1 cellular context compared by ENCODE assay signal in the genomic region with DNA sequence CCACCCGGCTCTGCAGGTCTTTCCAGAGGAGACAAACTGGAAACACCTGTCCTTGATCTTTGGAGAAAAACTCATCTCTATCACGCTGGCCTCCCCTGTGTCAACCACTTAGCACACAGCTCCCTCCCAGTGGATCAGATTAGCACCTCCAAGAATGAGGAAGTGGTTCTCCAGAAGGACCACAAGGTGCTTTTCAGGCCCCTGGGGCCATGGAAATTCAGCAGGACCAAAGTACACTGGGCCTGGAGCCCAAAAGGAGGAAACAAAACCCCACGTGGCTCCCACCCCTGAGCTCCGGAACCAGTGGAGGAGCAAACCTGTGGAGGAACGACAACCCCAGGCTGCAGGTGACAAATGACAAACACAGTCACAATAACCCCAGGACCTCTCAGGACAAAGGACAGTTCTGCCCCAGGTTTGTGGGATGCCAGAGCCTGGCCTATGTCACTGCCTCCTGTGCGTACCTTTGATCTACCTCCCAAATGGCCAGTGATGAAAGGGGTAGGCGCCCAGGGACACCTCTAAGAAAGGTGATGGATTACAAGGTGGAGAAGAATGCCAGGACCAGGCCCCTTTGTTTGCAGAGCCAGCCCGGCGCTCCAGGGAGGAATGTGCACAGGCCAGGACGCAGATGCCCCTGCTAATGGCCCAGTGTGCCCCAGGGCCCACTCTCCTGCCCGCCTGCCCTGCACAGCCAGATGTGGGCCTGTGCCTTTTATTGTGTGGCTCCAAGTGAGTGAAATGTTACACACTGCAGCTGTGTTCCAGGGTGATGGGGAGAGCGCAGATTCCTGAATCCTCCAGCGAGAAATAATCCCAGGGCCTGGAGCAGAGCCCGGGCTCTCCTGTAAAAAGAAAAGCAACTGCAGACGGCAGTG.
A peak's percentile ranks its signal among the peaks of the same experiment; 100 is the strongest.
TF ChIP-seq lines count a peak whose summit lies in the region.

No MANE protein-coding gene starts in this region.

TF ChIP-seq in GM12878, 131 proteins besides CTCF, POLR2A, EP300 and RAD21 (continued from another document):
- TF ChIP-seq, protein P1, sequence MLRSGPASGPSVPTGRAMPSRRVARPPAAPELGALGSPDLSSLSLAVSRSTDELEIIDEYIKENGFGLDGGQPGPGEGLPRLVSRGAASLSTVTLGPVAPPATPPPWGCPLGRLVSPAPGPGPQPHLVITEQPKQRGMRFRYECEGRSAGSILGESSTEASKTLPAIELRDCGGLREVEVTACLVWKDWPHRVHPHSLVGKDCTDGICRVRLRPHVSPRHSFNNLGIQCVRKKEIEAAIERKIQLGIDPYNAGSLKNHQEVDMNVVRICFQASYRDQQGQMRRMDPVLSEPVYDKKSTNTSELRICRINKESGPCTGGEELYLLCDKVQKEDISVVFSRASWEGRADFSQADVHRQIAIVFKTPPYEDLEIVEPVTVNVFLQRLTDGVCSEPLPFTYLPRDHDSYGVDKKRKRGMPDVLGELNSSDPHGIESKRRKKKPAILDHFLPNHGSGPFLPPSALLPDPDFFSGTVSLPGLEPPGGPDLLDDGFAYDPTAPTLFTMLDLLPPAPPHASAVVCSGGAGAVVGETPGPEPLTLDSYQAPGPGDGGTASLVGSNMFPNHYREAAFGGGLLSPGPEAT (IDR thresholded peaks at IDR 0.05; ENCODE audit: low read depth) = 0 out of 2 replicates have a peak, but pooled peaks have one; percentile 14
- TF ChIP-seq NR2C1 (IDR thresholded peaks at IDR 0.05) = no peak
- TF ChIP-seq, protein P2, sequence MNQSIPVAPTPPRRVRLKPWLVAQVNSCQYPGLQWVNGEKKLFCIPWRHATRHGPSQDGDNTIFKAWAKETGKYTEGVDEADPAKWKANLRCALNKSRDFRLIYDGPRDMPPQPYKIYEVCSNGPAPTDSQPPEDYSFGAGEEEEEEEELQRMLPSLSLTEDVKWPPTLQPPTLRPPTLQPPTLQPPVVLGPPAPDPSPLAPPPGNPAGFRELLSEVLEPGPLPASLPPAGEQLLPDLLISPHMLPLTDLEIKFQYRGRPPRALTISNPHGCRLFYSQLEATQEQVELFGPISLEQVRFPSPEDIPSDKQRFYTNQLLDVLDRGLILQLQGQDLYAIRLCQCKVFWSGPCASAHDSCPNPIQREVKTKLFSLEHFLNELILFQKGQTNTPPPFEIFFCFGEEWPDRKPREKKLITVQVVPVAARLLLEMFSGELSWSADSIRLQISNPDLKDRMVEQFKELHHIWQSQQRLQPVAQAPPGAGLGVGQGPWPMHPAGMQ (IDR thresholded peaks at IDR 0.05; ENCODE audit: borderline replicate concordance) = no peak
- peak; percentile 47 for TF ChIP-seq MEF2B (IDR thresholded peaks at IDR 0.05; ENCODE audit: partially characterized antibody, poor library complexity, severe bottlenecking)
- TF ChIP-seq GATAD2B (conservative IDR thresholded peaks at IDR 0.05; ENCODE audit: low read depth) = no peak
- no peak for TF ChIP-seq ZSCAN29 (IDR thresholded peaks at IDR 0.05)
- no peak for TF ChIP-seq HCFC1 (IDR thresholded peaks at IDR 0.05; ENCODE audit: low read length)
- no peak for TF ChIP-seq SIN3A (IDR thresholded peaks at IDR 0.05; ENCODE audit: low read depth, low read length)
- TF ChIP-seq SPI1 (IDR thresholded peaks at IDR 0.05; ENCODE audit: borderline replicate concordance, insufficient read depth, low read depth, low read length) = peak; percentile 93
- peak; percentile 48; the same call in 1 of the 2 replicates for TF ChIP-seq EED (IDR thresholded peaks at IDR 0.05; ENCODE audit: low read depth)
- TF ChIP-seq TAF1 (IDR thresholded peaks at IDR 0.05; ENCODE audit: borderline replicate concordance, low read depth, low read length) = no peak
- TF ChIP-seq KDM1A (IDR thresholded peaks at IDR 0.05; ENCODE audit: borderline replicate concordance) = no peak
- no peak for TF ChIP-seq ZBED1 (IDR thresholded peaks at IDR 0.05; ENCODE audit: borderline replicate concordance)
- no peak for TF ChIP-seq BACH1 (IDR thresholded peaks at IDR 0.05; ENCODE audit: borderline replicate concordance)
- no peak for TF ChIP-seq JUNB (IDR thresholded peaks at IDR 0.05)
- no peak for TF ChIP-seq CBX3 (IDR thresholded peaks at IDR 0.05; ENCODE audit: borderline replicate concordance, low read depth)
- TF ChIP-seq, protein P3, sequence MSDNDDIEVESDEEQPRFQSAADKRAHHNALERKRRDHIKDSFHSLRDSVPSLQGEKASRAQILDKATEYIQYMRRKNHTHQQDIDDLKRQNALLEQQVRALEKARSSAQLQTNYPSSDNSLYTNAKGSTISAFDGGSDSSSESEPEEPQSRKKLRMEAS (IDR thresholded peaks at IDR 0.05; ENCODE audit: low read depth, low read length) = no peak
- TF ChIP-seq EGR1 (IDR thresholded peaks at IDR 0.05; ENCODE audit: borderline replicate concordance in 1 of 2, low read depth in 2 of 2, low read length in 2 of 2) = no peak
- peak; percentile 57 for TF ChIP-seq RUNX3 (IDR thresholded peaks at IDR 0.05; ENCODE audit: low read length)
- TF ChIP-seq IKZF2 (IDR thresholded peaks at IDR 0.05) = peak; percentile 68
- no peak for TF ChIP-seq CHD4 (IDR thresholded peaks at IDR 0.05)
- TF ChIP-seq, protein P4, sequence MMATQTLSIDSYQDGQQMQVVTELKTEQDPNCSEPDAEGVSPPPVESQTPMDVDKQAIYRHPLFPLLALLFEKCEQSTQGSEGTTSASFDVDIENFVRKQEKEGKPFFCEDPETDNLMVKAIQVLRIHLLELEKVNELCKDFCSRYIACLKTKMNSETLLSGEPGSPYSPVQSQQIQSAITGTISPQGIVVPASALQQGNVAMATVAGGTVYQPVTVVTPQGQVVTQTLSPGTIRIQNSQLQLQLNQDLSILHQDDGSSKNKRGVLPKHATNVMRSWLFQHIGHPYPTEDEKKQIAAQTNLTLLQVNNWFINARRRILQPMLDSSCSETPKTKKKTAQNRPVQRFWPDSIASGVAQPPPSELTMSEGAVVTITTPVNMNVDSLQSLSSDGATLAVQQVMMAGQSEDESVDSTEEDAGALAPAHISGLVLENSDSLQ (IDR thresholded peaks at IDR 0.05) = no peak
- peak; percentile 42; the same call in 1 of the 2 replicates for TF ChIP-seq BCL11A (IDR thresholded peaks at IDR 0.05; ENCODE audit: low read depth, low read length)
- no peak for TF ChIP-seq LARP7 (IDR thresholded peaks at IDR 0.05)
- TF ChIP-seq, protein P5, sequence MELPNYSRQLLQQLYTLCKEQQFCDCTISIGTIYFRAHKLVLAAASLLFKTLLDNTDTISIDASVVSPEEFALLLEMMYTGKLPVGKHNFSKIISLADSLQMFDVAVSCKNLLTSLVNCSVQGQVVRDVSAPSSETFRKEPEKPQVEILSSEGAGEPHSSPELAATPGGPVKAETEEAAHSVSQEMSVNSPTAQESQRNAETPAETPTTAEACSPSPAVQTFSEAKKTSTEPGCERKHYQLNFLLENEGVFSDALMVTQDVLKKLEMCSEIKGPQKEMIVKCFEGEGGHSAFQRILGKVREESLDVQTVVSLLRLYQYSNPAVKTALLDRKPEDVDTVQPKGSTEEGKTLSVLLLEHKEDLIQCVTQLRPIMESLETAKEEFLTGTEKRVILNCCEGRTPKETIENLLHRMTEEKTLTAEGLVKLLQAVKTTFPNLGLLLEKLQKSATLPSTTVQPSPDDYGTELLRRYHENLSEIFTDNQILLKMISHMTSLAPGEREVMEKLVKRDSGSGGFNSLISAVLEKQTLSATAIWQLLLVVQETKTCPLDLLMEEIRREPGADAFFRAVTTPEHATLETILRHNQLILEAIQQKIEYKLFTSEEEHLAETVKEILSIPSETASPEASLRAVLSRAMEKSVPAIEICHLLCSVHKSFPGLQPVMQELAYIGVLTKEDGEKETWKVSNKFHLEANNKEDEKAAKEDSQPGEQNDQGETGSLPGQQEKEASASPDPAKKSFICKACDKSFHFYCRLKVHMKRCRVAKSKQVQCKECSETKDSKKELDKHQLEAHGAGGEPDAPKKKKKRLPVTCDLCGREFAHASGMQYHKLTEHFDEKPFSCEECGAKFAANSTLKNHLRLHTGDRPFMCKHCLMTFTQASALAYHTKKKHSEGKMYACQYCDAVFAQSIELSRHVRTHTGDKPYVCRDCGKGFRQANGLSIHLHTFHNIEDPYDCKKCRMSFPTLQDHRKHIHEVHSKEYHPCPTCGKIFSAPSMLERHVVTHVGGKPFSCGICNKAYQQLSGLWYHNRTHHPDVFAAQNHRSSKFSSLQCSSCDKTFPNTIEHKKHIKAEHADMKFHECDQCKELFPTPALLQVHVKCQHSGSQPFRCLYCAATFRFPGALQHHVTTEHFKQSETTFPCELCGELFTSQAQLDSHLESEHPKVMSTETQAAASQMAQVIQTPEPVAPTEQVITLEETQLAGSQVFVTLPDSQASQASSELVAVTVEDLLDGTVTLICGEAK (IDR thresholded peaks at IDR 0.05; ENCODE audit: borderline replicate concordance) = no peak
- peak; percentile 41; the same call in 1 of the 2 replicates for TF ChIP-seq DPF2 (IDR thresholded peaks at IDR 0.05)
- TF ChIP-seq TCF7 (IDR thresholded peaks at IDR 0.05; ENCODE audit: borderline replicate concordance) = no peak
- TF ChIP-seq, protein P6, sequence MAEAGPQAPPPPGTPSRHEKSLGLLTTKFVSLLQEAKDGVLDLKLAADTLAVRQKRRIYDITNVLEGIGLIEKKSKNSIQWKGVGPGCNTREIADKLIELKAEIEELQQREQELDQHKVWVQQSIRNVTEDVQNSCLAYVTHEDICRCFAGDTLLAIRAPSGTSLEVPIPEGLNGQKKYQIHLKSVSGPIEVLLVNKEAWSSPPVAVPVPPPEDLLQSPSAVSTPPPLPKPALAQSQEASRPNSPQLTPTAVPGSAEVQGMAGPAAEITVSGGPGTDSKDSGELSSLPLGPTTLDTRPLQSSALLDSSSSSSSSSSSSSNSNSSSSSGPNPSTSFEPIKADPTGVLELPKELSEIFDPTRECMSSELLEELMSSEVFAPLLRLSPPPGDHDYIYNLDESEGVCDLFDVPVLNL (IDR thresholded peaks at IDR 0.05; ENCODE audit: low read depth, low read length) = no peak
- TF ChIP-seq, protein P7, sequence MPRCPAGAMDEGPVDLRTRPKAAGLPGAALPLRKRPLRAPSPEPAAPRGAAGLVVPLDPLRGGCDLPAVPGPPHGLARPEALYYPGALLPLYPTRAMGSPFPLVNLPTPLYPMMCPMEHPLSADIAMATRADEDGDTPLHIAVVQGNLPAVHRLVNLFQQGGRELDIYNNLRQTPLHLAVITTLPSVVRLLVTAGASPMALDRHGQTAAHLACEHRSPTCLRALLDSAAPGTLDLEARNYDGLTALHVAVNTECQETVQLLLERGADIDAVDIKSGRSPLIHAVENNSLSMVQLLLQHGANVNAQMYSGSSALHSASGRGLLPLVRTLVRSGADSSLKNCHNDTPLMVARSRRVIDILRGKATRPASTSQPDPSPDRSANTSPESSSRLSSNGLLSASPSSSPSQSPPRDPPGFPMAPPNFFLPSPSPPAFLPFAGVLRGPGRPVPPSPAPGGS (IDR thresholded peaks at IDR 0.05; ENCODE audit: borderline replicate concordance, insufficient read depth, low read depth, low read length, poor library complexity, severe bottlenecking) = no peak
- no peak for TF ChIP-seq IRF4 (IDR thresholded peaks at IDR 0.05; ENCODE audit: low read depth, low read length)
- TF ChIP-seq, protein P8, sequence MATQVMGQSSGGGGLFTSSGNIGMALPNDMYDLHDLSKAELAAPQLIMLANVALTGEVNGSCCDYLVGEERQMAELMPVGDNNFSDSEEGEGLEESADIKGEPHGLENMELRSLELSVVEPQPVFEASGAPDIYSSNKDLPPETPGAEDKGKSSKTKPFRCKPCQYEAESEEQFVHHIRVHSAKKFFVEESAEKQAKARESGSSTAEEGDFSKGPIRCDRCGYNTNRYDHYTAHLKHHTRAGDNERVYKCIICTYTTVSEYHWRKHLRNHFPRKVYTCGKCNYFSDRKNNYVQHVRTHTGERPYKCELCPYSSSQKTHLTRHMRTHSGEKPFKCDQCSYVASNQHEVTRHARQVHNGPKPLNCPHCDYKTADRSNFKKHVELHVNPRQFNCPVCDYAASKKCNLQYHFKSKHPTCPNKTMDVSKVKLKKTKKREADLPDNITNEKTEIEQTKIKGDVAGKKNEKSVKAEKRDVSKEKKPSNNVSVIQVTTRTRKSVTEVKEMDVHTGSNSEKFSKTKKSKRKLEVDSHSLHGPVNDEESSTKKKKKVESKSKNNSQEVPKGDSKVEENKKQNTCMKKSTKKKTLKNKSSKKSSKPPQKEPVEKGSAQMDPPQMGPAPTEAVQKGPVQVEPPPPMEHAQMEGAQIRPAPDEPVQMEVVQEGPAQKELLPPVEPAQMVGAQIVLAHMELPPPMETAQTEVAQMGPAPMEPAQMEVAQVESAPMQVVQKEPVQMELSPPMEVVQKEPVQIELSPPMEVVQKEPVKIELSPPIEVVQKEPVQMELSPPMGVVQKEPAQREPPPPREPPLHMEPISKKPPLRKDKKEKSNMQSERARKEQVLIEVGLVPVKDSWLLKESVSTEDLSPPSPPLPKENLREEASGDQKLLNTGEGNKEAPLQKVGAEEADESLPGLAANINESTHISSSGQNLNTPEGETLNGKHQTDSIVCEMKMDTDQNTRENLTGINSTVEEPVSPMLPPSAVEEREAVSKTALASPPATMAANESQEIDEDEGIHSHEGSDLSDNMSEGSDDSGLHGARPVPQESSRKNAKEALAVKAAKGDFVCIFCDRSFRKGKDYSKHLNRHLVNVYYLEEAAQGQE (IDR thresholded peaks at IDR 0.05; ENCODE audit: low read depth, low read length) = no peak
- TF ChIP-seq IKZF1 (conservative IDR thresholded peaks at IDR 0.05) = peak; percentile 67
- no peak for TF ChIP-seq MTA2 (IDR thresholded peaks at IDR 0.05; ENCODE audit: low read depth)
